8 cellular contexts compared by ENCODE assay signal in the genomic region with DNA sequence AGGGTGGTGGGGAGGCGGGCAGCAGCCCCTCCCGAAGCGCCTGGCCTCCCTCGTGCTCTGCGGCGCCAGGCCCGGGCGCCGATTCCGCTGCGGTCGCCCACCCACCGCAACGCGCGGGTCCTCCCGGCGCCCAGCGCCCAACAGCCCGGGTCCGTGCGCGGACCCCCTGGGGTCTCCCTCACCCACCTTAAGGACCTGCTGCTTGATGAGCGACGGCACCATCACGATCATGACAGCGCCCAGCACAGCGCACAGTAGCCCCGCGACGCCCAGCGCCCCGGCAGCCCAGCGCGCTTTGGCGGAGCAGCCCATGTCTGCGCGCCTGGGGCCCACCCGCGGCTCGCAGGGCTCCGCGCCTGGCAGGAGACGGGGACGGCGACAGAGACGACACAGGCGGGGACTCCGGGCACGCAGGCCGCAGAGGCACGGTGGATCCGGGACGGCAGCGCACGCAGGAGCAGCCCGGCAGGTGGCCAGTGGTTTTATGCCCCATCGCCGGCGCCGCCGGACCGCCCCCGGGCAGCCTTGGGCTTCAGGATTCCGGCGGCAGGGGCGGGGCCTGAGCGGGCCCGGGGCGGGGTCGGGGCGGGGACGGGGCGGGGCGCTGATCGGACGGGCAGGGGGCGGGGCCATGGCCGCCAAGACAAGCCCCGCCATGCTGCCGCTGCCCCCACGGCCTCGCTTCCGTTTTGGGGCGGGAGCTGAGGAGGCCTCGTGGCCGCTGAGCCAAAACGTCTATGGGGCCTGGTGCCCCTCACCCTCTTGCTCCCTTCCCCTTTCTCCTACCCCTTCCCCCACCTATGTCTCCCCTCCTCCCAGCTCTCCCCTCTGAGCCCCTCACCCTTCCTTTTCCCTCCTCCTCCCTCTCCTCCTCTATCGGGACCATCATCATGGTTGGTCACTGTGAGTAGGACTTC. TPM values are rescaled to one million over a fixed set of nuclear protein-coding genes. Genes with fewer than 3 reads are reported as not detected.
DNase-seq lines count a peak whose midpoint lies in the region; ATAC-seq and TF ChIP-seq lines count a peak whose summit lies in the region.

A gene with protein sequence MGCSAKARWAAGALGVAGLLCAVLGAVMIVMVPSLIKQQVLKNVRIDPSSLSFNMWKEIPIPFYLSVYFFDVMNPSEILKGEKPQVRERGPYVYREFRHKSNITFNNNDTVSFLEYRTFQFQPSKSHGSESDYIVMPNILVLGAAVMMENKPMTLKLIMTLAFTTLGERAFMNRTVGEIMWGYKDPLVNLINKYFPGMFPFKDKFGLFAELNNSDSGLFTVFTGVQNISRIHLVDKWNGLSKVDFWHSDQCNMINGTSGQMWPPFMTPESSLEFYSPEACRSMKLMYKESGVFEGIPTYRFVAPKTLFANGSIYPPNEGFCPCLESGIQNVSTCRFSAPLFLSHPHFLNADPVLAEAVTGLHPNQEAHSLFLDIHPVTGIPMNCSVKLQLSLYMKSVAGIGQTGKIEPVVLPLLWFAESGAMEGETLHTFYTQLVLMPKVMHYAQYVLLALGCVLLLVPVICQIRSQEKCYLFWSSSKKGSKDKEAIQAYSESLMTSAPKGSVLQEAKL (minus strand): TSS at position 456 of the 917 bp plus-strand sequence. CDS start 144 bp downstream, at position 312.

- intact Hi-C loops in activated T-helper 2 cell treated with anti-CD3 and anti-CD28 coated beads, Interferon-gamma antibody, Interleukin-2, Interleukin-4, amounts not matched to agents 10 μg/mL and 5 μg/mL and 100 μg/mL, durations not matched to agents 14 hours and 24 hours and 36 hours (cut with micrococcal nuclease) = loop anchor here (2.0 to 5.0 kb wide), 2 partner anchors 34 to 89 kb away; no protein-coding TSS in a partner anchor

- peak within 1 kb of the TSS; percentile 88 for H3K27ac Mint-ChIP-seq in activated T-helper 2 cell treated with anti-CD3 and anti-CD28 coated beads, Interferon-gamma antibody, Interleukin-2, Interleukin-4, amounts not matched to agents 10 μg/mL and 5 μg/mL and 100 μg/mL, durations not matched to agents 14 hours and 24 hours and 36 hours
- H3K27ac Mint-ChIP-seq in nephron = peak within 1 kb of the TSS; percentile 87 to 97 (median 91)
- H3K27ac Mint-ChIP-seq in stimulated activated naive CD8-positive, alpha-beta T cell treated with anti-CD3 and anti-CD28 coated beads, Interleukin-15, Interleukin-2, amounts not matched to agents 100 ng/mL and 50 ng/mL, for 24 hours = peak within 1 kb of the TSS; percentile 86

- peak within 1 kb of the TSS; percentile 81 for H3K4me3 Mint-ChIP-seq in activated T-helper 2 cell treated with anti-CD3 and anti-CD28 coated beads, Interferon-gamma antibody, Interleukin-2, Interleukin-4, amounts not matched to agents 10 μg/mL and 5 μg/mL and 100 μg/mL, durations not matched to agents 14 hours and 24 hours and 36 hours (ENCODE audit: low read depth)
- H3K4me3 Mint-ChIP-seq in nephron = peak within 1 kb of the TSS; percentile 84 to 89 (median 88)
- H3K4me3 Mint-ChIP-seq in stimulated activated naive CD8-positive, alpha-beta T cell treated with anti-CD3 and anti-CD28 coated beads, Interleukin-15, Interleukin-2, amounts not matched to agents 100 ng/mL and 50 ng/mL, for 24 hours = peak within 1 kb of the TSS; percentile 84

- H3K36me3 Mint-ChIP-seq in activated T-helper 2 cell treated with anti-CD3 and anti-CD28 coated beads, Interferon-gamma antibody, Interleukin-2, Interleukin-4, amounts not matched to agents 10 μg/mL and 5 μg/mL and 100 μg/mL, durations not matched to agents 14 hours and 24 hours and 36 hours (ENCODE audit: low read depth) = peaks cover 5% of the 10 kb centered on the region
- no peaks in the 10 kb centered on the region for H3K36me3 Mint-ChIP-seq in nephron (ENCODE audit: low read depth)
- peaks cover 13% of the 10 kb centered on the region for H3K36me3 Mint-ChIP-seq in stimulated activated naive CD8-positive, alpha-beta T cell treated with anti-CD3 and anti-CD28 coated beads, Interleukin-15, Interleukin-2, amounts not matched to agents 100 ng/mL and 50 ng/mL, for 24 hours (ENCODE audit: low read depth)

- TF ChIP-seq CTCF in fibroblast of pulmonary artery (IDR thresholded peaks at IDR 0.05; ENCODE audit: low read length, missing control alignments) (no peak), nephron (IDR thresholded peaks at IDR 0.05; ENCODE audit: unreplicated experiment in 3 of 3) (no peak)

- ATAC-seq in GM21619 (IDR thresholded peaks at IDR 0.05; ENCODE audit: unreplicated experiment) = peak; percentile 62

- no peaks in the 10 kb centered on the region for H3K9me3 Mint-ChIP-seq in activated T-helper 2 cell treated with anti-CD3 and anti-CD28 coated beads, Interferon-gamma antibody, Interleukin-2, Interleukin-4, amounts not matched to agents 10 μg/mL and 5 μg/mL and 100 μg/mL, durations not matched to agents 14 hours and 24 hours and 36 hours
- H3K9me3 Mint-ChIP-seq in nephron = no peaks in the 10 kb centered on the region
- no peaks in the 10 kb centered on the region for H3K9me3 Mint-ChIP-seq in stimulated activated naive CD8-positive, alpha-beta T cell treated with anti-CD3 and anti-CD28 coated beads, Interleukin-15, Interleukin-2, amounts not matched to agents 100 ng/mL and 50 ng/mL, for 24 hours

- H3K27me3 Mint-ChIP-seq in activated T-helper 2 cell treated with anti-CD3 and anti-CD28 coated beads, Interferon-gamma antibody, Interleukin-2, Interleukin-4, amounts not matched to agents 10 μg/mL and 5 μg/mL and 100 μg/mL, durations not matched to agents 14 hours and 24 hours and 36 hours (ENCODE audit: low read depth) = peaks cover 3% of the 10 kb centered on the region
- H3K27me3 Mint-ChIP-seq in nephron (ENCODE audit: low read depth) = peaks cover 10% of the 10 kb centered on the region
- peaks cover 4% of the 10 kb centered on the region for H3K27me3 Mint-ChIP-seq in stimulated activated naive CD8-positive, alpha-beta T cell treated with anti-CD3 and anti-CD28 coated beads, Interleukin-15, Interleukin-2, amounts not matched to agents 100 ng/mL and 50 ng/mL, for 24 hours

- peak within 1 kb of the TSS; percentile 63 for H3K4me3 ChIP-seq in Jurkat, Clone E6-1 (ENCODE audit: low read length)
- H3K4me3 ChIP-seq in fibroblast of pulmonary artery (replicated peaks; ENCODE audit: low read depth, low read length) = peak within 1 kb of the TSS; percentile 62

- peaks cover 18% of the 10 kb centered on the region for H3K4me1 Mint-ChIP-seq in activated T-helper 2 cell treated with anti-CD3 and anti-CD28 coated beads, Interferon-gamma antibody, Interleukin-2, Interleukin-4, amounts not matched to agents 10 μg/mL and 5 μg/mL and 100 μg/mL, durations not matched to agents 14 hours and 24 hours and 36 hours (ENCODE audit: low read depth)
- peaks cover 21% of the 10 kb centered on the region for H3K4me1 Mint-ChIP-seq in nephron
- peaks cover 29% of the 10 kb centered on the region for H3K4me1 Mint-ChIP-seq in stimulated activated naive CD8-positive, alpha-beta T cell treated with anti-CD3 and anti-CD28 coated beads, Interleukin-15, Interleukin-2, amounts not matched to agents 100 ng/mL and 50 ng/mL, for 24 hours (ENCODE audit: low read depth)

- peak; percentile 91 for DNase-seq in DMS53 (lab: John Stamatoyannopoulos, UW)
- peak; percentile 64 for DNase-seq in Jurkat, Clone E6-1 (ENCODE audit: low read depth, low spot score)
- DNase-seq in RPMI7951 (ENCODE audit: low read depth) = peak; percentile 73
- DNase-seq in activated T-helper 2 cell treated with anti-CD3 and anti-CD28 coated beads, Interferon-gamma antibody, Interleukin-2, Interleukin-4, amounts not matched to agents 10 μg/mL and 5 μg/mL and 100 μg/mL, durations not matched to agents 14 hours and 24 hours and 36 hours (ENCODE audit: low spot score) = peak; percentile 69
- peak; percentile 78 for DNase-seq in fibroblast of pulmonary artery (ENCODE audit: low read depth)

RNA-seq across cellular contexts. Expression of the gene that starts here (rescaled TPM):
- polyA plus RNA-seq in Jurkat, Clone E6-1 (2012; ENCODE audit: insufficient read depth, insufficient read length) = 33.0 TPM
- total RNA-seq in RPMI7951 (2014; rRNA removed; shearing (Covaris generic)) = 13.9 and 15.3 TPM in 2 replicates
- total RNA-seq in activated T-helper 2 cell treated with anti-CD3 and anti-CD28 coated beads, Interferon-gamma antibody, Interleukin-2, Interleukin-4, amounts not matched to agents 10 μg/mL and 5 μg/mL and 100 μg/mL, durations not matched to agents 14 hours and 24 hours and 36 hours = 25.8 and 27.1 TPM in 2 replicates

Comparison
In these comparisons a context has a peak if more than half of its experiments do, and no peak if none do; other contexts are left out.
1. Peak in every context shown above with its lines: DNase-seq, ATAC-seq and H3K4me3 ChIP-seq.